Comparison of ENCODE assay signal across 11 cellular contexts in the genomic region with DNA sequence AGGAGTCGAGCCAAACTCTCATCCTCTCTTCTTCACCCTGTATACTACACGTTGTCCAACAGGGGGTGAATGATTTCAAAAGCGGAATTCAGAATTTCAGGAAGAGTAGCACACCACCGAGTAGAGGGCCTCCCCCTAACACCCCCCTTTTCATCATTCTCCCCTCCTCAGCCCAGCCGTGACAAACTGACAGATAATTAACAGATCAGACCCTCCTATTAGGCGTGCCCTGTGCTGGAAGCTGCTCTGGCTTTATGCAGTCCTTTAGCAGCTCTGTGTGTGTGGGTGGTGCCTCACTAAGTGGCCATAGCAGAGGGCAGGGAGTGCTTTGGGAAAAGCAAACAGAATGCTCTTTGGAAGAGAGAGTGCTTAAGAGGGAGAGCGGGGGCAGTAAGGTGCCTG. TPM values are rescaled to one million over a fixed set of nuclear protein-coding genes. Genes with fewer than 3 reads are reported as not detected.
DNase-seq lines count a peak whose midpoint lies in the region; ATAC-seq and TF ChIP-seq lines count a peak whose summit lies in the region.
"Had no signal": no experiment of that assay in that cellular context is flagged by ENCODE, and none has a peak within 500 bp of the region (broad histone marks: within the 10 kb centered on the region; RNA-seq: fewer than 3 reads in every experiment).

No MANE protein-coding gene starts in this region.

- H3K9me3 Mint-ChIP-seq in stimulated activated effector memory CD8-positive, alpha-beta T cell treated with anti-CD3 and anti-CD28 coated beads, Interleukin-12 subunit alpha, Interleukin-12 subunit beta, amount 100 ng/mL, for 72 hours, result no peaks in the 10 kb centered on the region
- H3K9me3 Mint-ChIP-seq: activated T-cell treated with anti-CD3 and anti-CD28 coated beads, Interleukin-2, amount 50 U/mL, for 24 hours had no signal

- H3K4me3 Mint-ChIP-seq in stimulated activated effector memory CD8-positive, alpha-beta T cell treated with anti-CD3 and anti-CD28 coated beads, Interleukin-12 subunit alpha, Interleukin-12 subunit beta, amount 100 ng/mL, for 72 hours, result no peak overlapping the region
- H3K4me3 Mint-ChIP-seq: activated T-cell treated with anti-CD3 and anti-CD28 coated beads, Interleukin-2, amount 50 U/mL, for 24 hours had no signal

- peak overlapping the region; percentile 94 for H3K27ac ChIP-seq in Panc1 (ENCODE audit: low read length)
- H3K27ac ChIP-seq: coronary artery, ovary had no signal

- no TSS peak for BruUV-seq in Panc1 (replicated peaks; lab: Mats Ljungman, UMichigan)

- peaks cover 60% of the 10 kb centered on the region for H3K4me1 Mint-ChIP-seq in stimulated activated effector memory CD8-positive, alpha-beta T cell treated with anti-CD3 and anti-CD28 coated beads, Interleukin-12 subunit alpha, Interleukin-12 subunit beta, amount 100 ng/mL, for 72 hours

- H3K36me3 Mint-ChIP-seq in stimulated activated effector memory CD8-positive, alpha-beta T cell treated with anti-CD3 and anti-CD28 coated beads, Interleukin-12 subunit alpha, Interleukin-12 subunit beta, amount 100 ng/mL, for 72 hours, result peaks cover 4% of the 10 kb centered on the region

- H3K27ac Mint-ChIP-seq in stimulated activated effector memory CD8-positive, alpha-beta T cell treated with anti-CD3 and anti-CD28 coated beads, Interleukin-12 subunit alpha, Interleukin-12 subunit beta, amount 100 ng/mL, for 72 hours, result peak overlapping the region; percentile 6
- H3K27ac Mint-ChIP-seq: activated T-cell treated with anti-CD3 and anti-CD28 coated beads, Interleukin-2, amount 50 U/mL, for 24 hours had no signal

- no peak overlapping the region; a peak in 1 of 4 replicates for H3K4me3 ChIP-seq in Panc1 (ENCODE audit: low read depth in 2 of 2, low read length in 2 of 2)
- no peak overlapping the region for H3K4me3 ChIP-seq in kidney epithelial cell (ENCODE audit: low read depth, low read length)
- H3K4me3 ChIP-seq: coronary artery, ovary had no signal

- intact Hi-C loops in Panc1 (cut with micrococcal nuclease; ENCODE audit: unreplicated experiment), result loop anchor here (10.0 kb wide), 1 partner anchor 106 kb away; no protein-coding TSS in a partner anchor

- H3K4me1 ChIP-seq in Panc1 (ENCODE audit: control insufficient read depth, insufficient read depth, low read length), result peaks cover 82% of the 10 kb centered on the region

- POLR2A ChIA-PET in Panc1 (lab: Charles Lee), result no interaction called here

- peak; percentile 67 for ATAC-seq in Panc1
- ATAC-seq in stimulated activated effector memory CD8-positive, alpha-beta T cell treated with anti-CD3 and anti-CD28 coated beads, Interleukin-12 subunit alpha, Interleukin-12 subunit beta, amount 100 ng/mL, for 72 hours, result no peak
- no peak for ATAC-seq in HG03460 (IDR thresholded peaks at IDR 0.05; ENCODE audit: unreplicated experiment)

- DNase-seq in NCI-H128 (lab: John Stamatoyannopoulos, UW; ENCODE audit: unreplicated experiment) (peak; percentile 69), Panc1 (ENCODE audit: low read depth, low spot score) (no peak), kidney epithelial cell (ENCODE audit: low read depth) (no peak), MV-4-11 (lab: John Stamatoyannopoulos, UW) (no peak), inferior parietal cortex (ENCODE audit: extremely low spot score) (no peak)
- no peak for DNase-seq in stimulated activated effector memory CD8-positive, alpha-beta T cell treated with anti-CD3 and anti-CD28 coated beads, Interleukin-12 subunit alpha, Interleukin-12 subunit beta, amount 100 ng/mL, for 72 hours (ENCODE audit: low spot score in 2 of 2)
- DNase-seq: activated T-cell treated with anti-CD3 and anti-CD28 coated beads, Interleukin-2, amount 50 U/mL, for 24 hours; hypothalamus; ovary had no signal

- CTCF ChIA-PET in Panc1 (lab: Charles Lee), result no interaction called here

- H3K9me3 ChIP-seq in Panc1 (ENCODE audit: control insufficient read depth, insufficient read depth, low read depth, low read length), result no peaks in the 10 kb centered on the region
- H3K9me3 ChIP-seq: ovary had no signal

- in situ Hi-C loops in Panc1 (cut with HindIII; ENCODE audit: low pct_unique_long_range_greater_than_20kb, low sequenced_read_pairs), result no loop called here

- no peaks in the 10 kb centered on the region for H3K36me3 ChIP-seq in Panc1 (ENCODE audit: control insufficient read depth, insufficient read depth, low read length)
- H3K36me3 ChIP-seq in kidney epithelial cell (ENCODE audit: control insufficient read depth, insufficient read depth, low read length), result no peaks in the 10 kb centered on the region
- H3K36me3 ChIP-seq: ovary had no signal

- H3K27me3 ChIP-seq in Panc1 (ENCODE audit: control insufficient read depth, insufficient read depth, low read length), result no peaks in the 10 kb centered on the region
- H3K27me3 ChIP-seq in kidney epithelial cell (ENCODE audit: control insufficient read depth, insufficient read depth, low read length), result no peaks in the 10 kb centered on the region
- H3K27me3 ChIP-seq: ovary had no signal

- TF ChIP-seq CTCF in Panc1 (IDR thresholded peaks at IDR 0.05), result no peak
- peak; percentile 18 for TF ChIP-seq CTCF in kidney epithelial cell (IDR thresholded peaks at IDR 0.05; ENCODE audit: insufficient read depth, low read length, poor library complexity, severe bottlenecking)

RNA-seq across cellular contexts. Expression of a gene that starts 44.3 kb away (rescaled TPM):
- total RNA-seq in Panc1 (2021; ENCODE audit: unreplicated experiment), result 36.0 TPM
- polyA plus RNA-seq in Panc1 (2012; ENCODE audit: insufficient read length), result 47.5 TPM
- 24.9 and 27.4 TPM in 2 replicates for total RNA-seq in kidney epithelial cell

RNA-seq across cellular contexts. Expression of a gene that starts 46.7 kb away (rescaled TPM):
- total RNA-seq in Panc1 (2021; ENCODE audit: unreplicated experiment) (68.1 TPM), kidney epithelial cell (67.0 and 68.4 TPM in 2 replicates)
- 53.3 TPM for polyA plus RNA-seq in Panc1 (2012; ENCODE audit: insufficient read length)
